In the genomic region with DNA sequence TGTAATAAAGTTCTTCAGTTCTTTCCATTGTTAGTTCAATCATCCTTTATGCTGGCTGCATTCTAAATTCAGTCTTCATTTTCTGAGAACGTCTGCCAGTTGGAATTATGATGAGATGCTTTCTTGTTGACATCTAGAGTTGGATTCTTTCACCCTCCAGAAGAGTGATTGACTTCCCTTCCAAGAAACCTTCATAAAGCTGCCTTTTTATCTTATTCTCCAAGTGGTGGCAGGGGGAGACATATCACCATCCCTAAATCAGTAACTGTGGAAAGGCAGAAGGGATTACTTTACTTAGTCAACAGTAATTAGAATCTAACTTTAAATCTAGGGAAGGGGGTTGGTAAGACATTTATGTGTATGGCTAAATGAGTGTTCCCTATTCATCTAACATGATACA, we compare ENCODE assay signal across 18 cellular contexts.
"Had no signal": no experiment of that assay in that cellular context is flagged by ENCODE, and none has a peak within 500 bp of the region (broad histone marks: within the 10 kb centered on the region; RNA-seq: fewer than 3 reads in every experiment).

No MANE protein-coding gene starts in this region.

- H3K9me3 ChIP-seq: mucosa of descending colon, neutrophil, thyroid gland had no signal

- H3K9me3 Mint-ChIP-seq: activated CD4-positive, alpha-beta memory T cell treated with anti-CD3 and anti-CD28 coated beads, Interleukin-2, amount 10 ng/mL, durations not matched to agents 7 days and 5 days; T-helper 2 cell treated with Interferon-gamma antibody and Interleukin-4, amounts not matched to agents 5 μg/mL and 100 μg/mL, for 36 hours had no signal

- H3K4me1 Mint-ChIP-seq: activated CD4-positive, alpha-beta memory T cell treated with anti-CD3 and anti-CD28 coated beads, Interleukin-2, amount 10 ng/mL, durations not matched to agents 7 days and 5 days; activated CD8-positive, alpha-beta memory T cell treated with anti-CD3 and anti-CD28 coated beads, Interleukin-2, amount 10 ng/mL, durations not matched to agents 7 days and 5 days; immature natural killer cell; memory B cell; naive B cell had no signal

- H3K4me3 Mint-ChIP-seq: activated CD4-positive, alpha-beta memory T cell treated with anti-CD3 and anti-CD28 coated beads, Interleukin-2, amount 10 ng/mL, durations not matched to agents 7 days and 5 days; activated CD8-positive, alpha-beta memory T cell treated with anti-CD3 and anti-CD28 coated beads, Interleukin-2, amount 10 ng/mL, durations not matched to agents 7 days and 5 days; activated naive CD8-positive, alpha-beta T cell; immature natural killer cell; memory B cell; naive B cell; T-helper 2 cell treated with Interferon-gamma antibody and Interleukin-4, amounts not matched to agents 5 μg/mL and 100 μg/mL, for 36 hours had no signal

- FAIRE-seq: bronchial epithelial cell had no signal

- H3K36me3 ChIP-seq: neutrophil, thyroid gland had no signal

- H3K4me1 ChIP-seq: thyroid gland had no signal

- H3K27ac ChIP-seq: epithelial cell of prostate, neutrophil, thyroid gland had no signal

- H3K27me3 ChIP-seq: neutrophil, thyroid gland had no signal

- H3K27me3 Mint-ChIP-seq: activated CD4-positive, alpha-beta memory T cell treated with anti-CD3 and anti-CD28 coated beads, Interleukin-2, amount 10 ng/mL, durations not matched to agents 7 days and 5 days; activated CD8-positive, alpha-beta memory T cell treated with anti-CD3 and anti-CD28 coated beads, Interleukin-2, amount 10 ng/mL, durations not matched to agents 7 days and 5 days; memory B cell; naive B cell had no signal

- ATAC-seq: activated CD8-positive, alpha-beta memory T cell treated with anti-CD3 and anti-CD28 coated beads, Interleukin-2, amount 10 ng/mL, durations not matched to agents 7 days and 5 days; mucosa of descending colon had no signal

- H3K36me3 Mint-ChIP-seq: activated CD8-positive, alpha-beta memory T cell treated with anti-CD3 and anti-CD28 coated beads, Interleukin-2, amount 10 ng/mL, durations not matched to agents 7 days and 5 days; activated naive CD8-positive, alpha-beta T cell; immature natural killer cell; memory B cell; naive B cell had no signal

- DNase-seq: activated CD4-positive, alpha-beta memory T cell treated with anti-CD3 and anti-CD28 coated beads, Interleukin-2, amount 10 ng/mL, durations not matched to agents 7 days and 5 days; activated CD4-positive, alpha-beta T cell treated with anti-CD3 and anti-CD28 coated beads for 48 hours; activated CD4-positive, CD25-positive, alpha-beta regulatory T cell; activated CD8-positive, alpha-beta memory T cell treated with anti-CD3 and anti-CD28 coated beads, Interleukin-2, amount 10 ng/mL, durations not matched to agents 7 days and 5 days; foreskin melanocyte; immature natural killer cell; mucosa of descending colon; naive B cell; stimulated activated CD4-positive, alpha-beta T cell treated with anti-CD3 and anti-CD28 coated beads, Interleukin-1b, Interleukin-23, amount 100 ng/mL, for 48 hours; stimulated activated CD8-positive, alpha-beta memory T cell treated with anti-CD3 and anti-CD28 coated beads, Interleukin-4, amount 100 ng/mL, for 48 hours; stimulated activated naive CD4-positive, alpha-beta T cell; thyroid gland had no signal

- H3K4me3 ChIP-seq: mucosa of descending colon, thyroid gland had no signal

- H3K27ac Mint-ChIP-seq: activated CD4-positive, alpha-beta memory T cell treated with anti-CD3 and anti-CD28 coated beads, Interleukin-2, amount 10 ng/mL, durations not matched to agents 7 days and 5 days; activated CD8-positive, alpha-beta memory T cell treated with anti-CD3 and anti-CD28 coated beads, Interleukin-2, amount 10 ng/mL, durations not matched to agents 7 days and 5 days; activated naive CD8-positive, alpha-beta T cell; immature natural killer cell; memory B cell; naive B cell; T-helper 2 cell treated with Interferon-gamma antibody and Interleukin-4, amounts not matched to agents 5 μg/mL and 100 μg/mL, for 36 hours had no signal
